Comparison of ENCODE assay signal across 1 cellular context in the genomic region with DNA sequence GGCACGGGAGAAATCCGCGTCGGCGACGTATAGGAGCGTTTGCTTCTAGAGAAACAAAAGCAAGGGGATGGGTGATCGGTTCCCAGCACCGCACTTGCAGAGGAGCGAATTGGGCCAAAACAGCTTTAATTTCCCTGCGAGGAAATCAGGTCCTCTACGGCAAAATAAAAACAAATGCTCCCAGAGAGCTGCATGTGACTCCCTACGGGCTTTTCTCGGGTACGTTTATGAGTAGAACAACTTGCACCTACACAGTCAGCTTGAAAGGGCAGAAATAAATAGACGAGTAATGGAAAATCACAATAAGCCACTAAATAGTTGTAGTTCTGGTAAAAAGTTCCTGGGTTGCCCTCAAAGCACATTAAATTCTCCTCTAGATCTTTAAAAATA.
TF ChIP-seq lines count a peak whose summit lies in the region.

No MANE protein-coding gene starts in this region.

TF ChIP-seq in SK-N-SH, 30 proteins besides CTCF, POLR2A, EP300 and RAD21 (continued from another document):
- TF ChIP-seq, protein P1, sequence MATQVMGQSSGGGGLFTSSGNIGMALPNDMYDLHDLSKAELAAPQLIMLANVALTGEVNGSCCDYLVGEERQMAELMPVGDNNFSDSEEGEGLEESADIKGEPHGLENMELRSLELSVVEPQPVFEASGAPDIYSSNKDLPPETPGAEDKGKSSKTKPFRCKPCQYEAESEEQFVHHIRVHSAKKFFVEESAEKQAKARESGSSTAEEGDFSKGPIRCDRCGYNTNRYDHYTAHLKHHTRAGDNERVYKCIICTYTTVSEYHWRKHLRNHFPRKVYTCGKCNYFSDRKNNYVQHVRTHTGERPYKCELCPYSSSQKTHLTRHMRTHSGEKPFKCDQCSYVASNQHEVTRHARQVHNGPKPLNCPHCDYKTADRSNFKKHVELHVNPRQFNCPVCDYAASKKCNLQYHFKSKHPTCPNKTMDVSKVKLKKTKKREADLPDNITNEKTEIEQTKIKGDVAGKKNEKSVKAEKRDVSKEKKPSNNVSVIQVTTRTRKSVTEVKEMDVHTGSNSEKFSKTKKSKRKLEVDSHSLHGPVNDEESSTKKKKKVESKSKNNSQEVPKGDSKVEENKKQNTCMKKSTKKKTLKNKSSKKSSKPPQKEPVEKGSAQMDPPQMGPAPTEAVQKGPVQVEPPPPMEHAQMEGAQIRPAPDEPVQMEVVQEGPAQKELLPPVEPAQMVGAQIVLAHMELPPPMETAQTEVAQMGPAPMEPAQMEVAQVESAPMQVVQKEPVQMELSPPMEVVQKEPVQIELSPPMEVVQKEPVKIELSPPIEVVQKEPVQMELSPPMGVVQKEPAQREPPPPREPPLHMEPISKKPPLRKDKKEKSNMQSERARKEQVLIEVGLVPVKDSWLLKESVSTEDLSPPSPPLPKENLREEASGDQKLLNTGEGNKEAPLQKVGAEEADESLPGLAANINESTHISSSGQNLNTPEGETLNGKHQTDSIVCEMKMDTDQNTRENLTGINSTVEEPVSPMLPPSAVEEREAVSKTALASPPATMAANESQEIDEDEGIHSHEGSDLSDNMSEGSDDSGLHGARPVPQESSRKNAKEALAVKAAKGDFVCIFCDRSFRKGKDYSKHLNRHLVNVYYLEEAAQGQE (IDR thresholded peaks at IDR 0.05; ENCODE audit: low read depth, low read length), result no peak
- no peak for TF ChIP-seq RCOR1 (IDR thresholded peaks at IDR 0.05; ENCODE audit: low read length)
- TF ChIP-seq JUND (IDR thresholded peaks at IDR 0.05), result no peak
- TF ChIP-seq FOXJ3 (CRISPR knock-in tag; IDR thresholded peaks at IDR 0.05), result no peak
- no peak for TF ChIP-seq EZH2phosphoT487 (IDR thresholded peaks at IDR 0.05; ENCODE audit: borderline replicate concordance, low read depth)
- TF ChIP-seq, protein P2, sequence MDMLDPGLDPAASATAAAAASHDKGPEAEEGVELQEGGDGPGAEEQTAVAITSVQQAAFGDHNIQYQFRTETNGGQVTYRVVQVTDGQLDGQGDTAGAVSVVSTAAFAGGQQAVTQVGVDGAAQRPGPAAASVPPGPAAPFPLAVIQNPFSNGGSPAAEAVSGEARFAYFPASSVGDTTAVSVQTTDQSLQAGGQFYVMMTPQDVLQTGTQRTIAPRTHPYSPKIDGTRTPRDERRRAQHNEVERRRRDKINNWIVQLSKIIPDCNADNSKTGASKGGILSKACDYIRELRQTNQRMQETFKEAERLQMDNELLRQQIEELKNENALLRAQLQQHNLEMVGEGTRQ (IDR thresholded peaks at IDR 0.05; ENCODE audit: borderline replicate concordance, low read depth, low read length), result no peak
- TF ChIP-seq, protein P3, sequence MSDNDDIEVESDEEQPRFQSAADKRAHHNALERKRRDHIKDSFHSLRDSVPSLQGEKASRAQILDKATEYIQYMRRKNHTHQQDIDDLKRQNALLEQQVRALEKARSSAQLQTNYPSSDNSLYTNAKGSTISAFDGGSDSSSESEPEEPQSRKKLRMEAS (IDR thresholded peaks at IDR 0.05; ENCODE audit: low read depth), result no peak
- TF ChIP-seq, protein P4, sequence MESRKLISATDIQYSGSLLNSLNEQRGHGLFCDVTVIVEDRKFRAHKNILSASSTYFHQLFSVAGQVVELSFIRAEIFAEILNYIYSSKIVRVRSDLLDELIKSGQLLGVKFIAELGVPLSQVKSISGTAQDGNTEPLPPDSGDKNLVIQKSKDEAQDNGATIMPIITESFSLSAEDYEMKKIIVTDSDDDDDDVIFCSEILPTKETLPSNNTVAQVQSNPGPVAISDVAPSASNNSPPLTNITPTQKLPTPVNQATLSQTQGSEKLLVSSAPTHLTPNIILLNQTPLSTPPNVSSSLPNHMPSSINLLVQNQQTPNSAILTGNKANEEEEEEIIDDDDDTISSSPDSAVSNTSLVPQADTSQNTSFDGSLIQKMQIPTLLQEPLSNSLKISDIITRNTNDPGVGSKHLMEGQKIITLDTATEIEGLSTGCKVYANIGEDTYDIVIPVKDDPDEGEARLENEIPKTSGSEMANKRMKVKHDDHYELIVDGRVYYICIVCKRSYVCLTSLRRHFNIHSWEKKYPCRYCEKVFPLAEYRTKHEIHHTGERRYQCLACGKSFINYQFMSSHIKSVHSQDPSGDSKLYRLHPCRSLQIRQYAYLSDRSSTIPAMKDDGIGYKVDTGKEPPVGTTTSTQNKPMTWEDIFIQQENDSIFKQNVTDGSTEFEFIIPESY (IDR thresholded peaks at IDR 0.05; ENCODE audit: borderline replicate concordance, low read depth), result no peak
- no peak for TF ChIP-seq RXRA (IDR thresholded peaks at IDR 0.05; ENCODE audit: borderline replicate concordance, low read depth)
- TF ChIP-seq POLR2AphosphoS5 (IDR thresholded peaks at IDR 0.05; ENCODE audit: low read depth, low read length), result no peak
- TF ChIP-seq NFIC (IDR thresholded peaks at IDR 0.05; ENCODE audit: borderline replicate concordance), result no peak
- TF ChIP-seq, protein P5, sequence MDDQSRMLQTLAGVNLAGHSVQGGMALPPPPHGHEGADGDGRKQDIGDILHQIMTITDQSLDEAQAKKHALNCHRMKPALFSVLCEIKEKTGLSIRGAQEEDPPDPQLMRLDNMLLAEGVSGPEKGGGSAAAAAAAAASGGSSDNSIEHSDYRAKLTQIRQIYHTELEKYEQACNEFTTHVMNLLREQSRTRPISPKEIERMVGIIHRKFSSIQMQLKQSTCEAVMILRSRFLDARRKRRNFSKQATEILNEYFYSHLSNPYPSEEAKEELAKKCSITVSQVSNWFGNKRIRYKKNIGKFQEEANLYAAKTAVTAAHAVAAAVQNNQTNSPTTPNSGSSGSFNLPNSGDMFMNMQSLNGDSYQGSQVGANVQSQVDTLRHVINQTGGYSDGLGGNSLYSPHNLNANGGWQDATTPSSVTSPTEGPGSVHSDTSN (IDR thresholded peaks at IDR 0.05), result no peak
- TF ChIP-seq MEF2A (IDR thresholded peaks at IDR 0.05; ENCODE audit: borderline replicate concordance, low read depth), result no peak
